Comparison of ENCODE assay signal across 1 cellular context in genomic region chr5:89473196-89473595, GRCh38.
TF ChIP-seq lines count a peak whose summit lies in the region.

No MANE protein-coding gene starts in this region.

TF ChIP-seq in SK-N-SH, 30 proteins besides CTCF, POLR2A, EP300 and RAD21 (continued from another document):
- TF ChIP-seq PBX3 (IDR thresholded peaks at IDR 0.05) (no peak), USF2 (IDR thresholded peaks at IDR 0.05; ENCODE audit: borderline replicate concordance, low read depth, low read length) (no peak), MAX (IDR thresholded peaks at IDR 0.05; ENCODE audit: low read depth) (no peak), RFX5 (IDR thresholded peaks at IDR 0.05; ENCODE audit: low read length) (no peak), RCOR1 (IDR thresholded peaks at IDR 0.05; ENCODE audit: low read length) (no peak), TEAD4 (IDR thresholded peaks at IDR 0.05; ENCODE audit: borderline replicate concordance, insufficient read depth) (no peak), SMC3 (IDR thresholded peaks at IDR 0.05; ENCODE audit: low read depth, low read length) (no peak), TAF1 (IDR thresholded peaks at IDR 0.05; ENCODE audit: borderline replicate concordance, low read depth, low read length) (no peak), GATA2 (CRISPR knock-in tag; IDR thresholded peaks at IDR 0.05) (no peak), FOSL2 (IDR thresholded peaks at IDR 0.05; ENCODE audit: borderline replicate concordance, low read depth) (no peak)
